Comparison of ENCODE assay signal across 19 cellular contexts in genomic region chr7:141466151-141466904, GRCh38.
A peak's percentile ranks its signal among the peaks of the same experiment; 100 is the strongest.
DNase-seq lines count a peak whose midpoint lies in the region; ATAC-seq and TF ChIP-seq lines count a peak whose summit lies in the region.
"Had no signal": no experiment of that assay in that cellular context is flagged by ENCODE, and none has a peak within 500 bp of the region (broad histone marks: within the 10 kb centered on the region; RNA-seq: fewer than 3 reads in every experiment).

No MANE protein-coding gene starts in this region.

- DNase-seq in EL (peak; percentile 37), MG63 (peak; percentile 9), astrocyte of the spinal cord (ENCODE audit: low read depth, low spot score) (peak; percentile 33), mesenchymal stem cell (no peak), brain microvascular endothelial cell (no peak), AG20443 (ENCODE audit: low spot score) (no peak), inferior parietal cortex (ENCODE audit: extremely low spot score) (no peak)
- DNase-seq: CD4-positive, alpha-beta memory T cell; MV-4-11; NCI-H187 treated with DMSO at 0.1 percent for 48 hours; NCI-H446; NCI-H526 treated with DMSO at 0.1 percent for 48 hours; SHP77 had no signal

- TF ChIP-seq CTCF in astrocyte of the spinal cord (IDR thresholded peaks at IDR 0.05; ENCODE audit: low read depth, low read length) (no peak), brain microvascular endothelial cell (IDR thresholded peaks at IDR 0.05; ENCODE audit: low read depth, low read length, missing control alignments) (no peak)

- no peaks in the 10 kb centered on the region for H3K4me1 ChIP-seq in mesenchymal stem cell (ENCODE audit: control insufficient read depth, insufficient read depth, low read depth, low read length)
- H3K4me1 ChIP-seq: BLaER1, HAP-1 had no signal

- no peak overlapping the region for H3K23ac ChIP-seq in mesenchymal stem cell (ENCODE audit: low read length in 2 of 2)

- H3K9me3 ChIP-seq in MG63 (no peaks in the 10 kb centered on the region), mesenchymal stem cell (ENCODE audit: control insufficient read depth, low read length) (no peaks in the 10 kb centered on the region)
- H3K9me3 ChIP-seq: BLaER1, HAP-1 had no signal

- H3K14ac ChIP-seq in mesenchymal stem cell (ENCODE audit: low read length in 2 of 2): no peak overlapping the region

- no peak overlapping the region for H3K18ac ChIP-seq in mesenchymal stem cell (ENCODE audit: low read depth in 1 of 2, low read length in 2 of 2)

- in situ Hi-C loops in astrocyte of the spinal cord (cut with HindIII; ENCODE audit: low sequenced_read_pairs) (no loop called here), brain microvascular endothelial cell (cut with HindIII; ENCODE audit: low pct_ligation_motif_present, low sequenced_read_pairs) (no loop called here)

- 49% methylated on average over 3 of the region's 4 CpGs for WGBS in mesenchymal stem cell

- H2AFZ ChIP-seq in mesenchymal stem cell (ENCODE audit: low read depth, low read length): no peak overlapping the region

- no peak for ATAC-seq in HG02678 (IDR thresholded peaks at IDR 0.05; ENCODE audit: unreplicated experiment)
- ATAC-seq: K562, Panc1 had no signal

- no peak overlapping the region for H2AK5ac ChIP-seq in mesenchymal stem cell (ENCODE audit: low read length, severe bottlenecking)

- H3K36me3 ChIP-seq in MG63 (no peaks in the 10 kb centered on the region), mesenchymal stem cell (ENCODE audit: control insufficient read depth in 1 of 2, insufficient read depth in 2 of 2, low read depth in 1 of 2, low read length in 2 of 2) (peaks cover 0 to 6% of the 10 kb centered on the region in 2 experiments), brain microvascular endothelial cell (replicated peaks) (no peaks in the 10 kb centered on the region)
- H3K36me3 ChIP-seq: BLaER1, HAP-1 had no signal

- H3K4me3 ChIP-seq in MG63 (no peak overlapping the region), astrocyte of the spinal cord (ENCODE audit: low read depth, low read length) (no peak overlapping the region), mesenchymal stem cell (ENCODE audit: insufficient read depth in 1 of 2, low read depth in 1 of 2, low read length in 2 of 2) (peak overlapping the region in 1 of 2 experiments; percentile 3), brain microvascular endothelial cell (ENCODE audit: low read depth, low read length) (no peak overlapping the region)
- H3K4me3 ChIP-seq: BLaER1, HAP-1, K562, SK-N-MC had no signal

- H2BK15ac ChIP-seq in mesenchymal stem cell (ENCODE audit: low read depth, poor library complexity, severe bottlenecking): no peak overlapping the region

- H2BK120ac ChIP-seq in mesenchymal stem cell (ENCODE audit: low read depth, low read length): no peak overlapping the region

- H2BK5ac ChIP-seq in mesenchymal stem cell (ENCODE audit: low read depth, low read length, poor library complexity, severe bottlenecking): peak overlapping the region; percentile 22

- no peak overlapping the region for H3K9ac ChIP-seq in mesenchymal stem cell (ENCODE audit: low read length)
- H3K9ac ChIP-seq: BLaER1 had no signal

- H3K27ac ChIP-seq in mesenchymal stem cell (ENCODE audit: low read length, poor library complexity, severe bottlenecking) (no peak overlapping the region), brain microvascular endothelial cell (no peak overlapping the region)
- H3K27ac ChIP-seq: BLaER1, SK-N-MC had no signal

- H4K8ac ChIP-seq in mesenchymal stem cell (ENCODE audit: low read length): no peak overlapping the region

- H3K4ac ChIP-seq in mesenchymal stem cell (ENCODE audit: low read depth in 1 of 2, low read length in 2 of 2): no peak overlapping the region

- no peak overlapping the region for H4K91ac ChIP-seq in mesenchymal stem cell (ENCODE audit: low read length)

- no peak overlapping the region for H2BK12ac ChIP-seq in mesenchymal stem cell (ENCODE audit: low read length in 2 of 2)

- no peaks in the 10 kb centered on the region for H3K27me3 ChIP-seq in MG63
- no peaks in the 10 kb centered on the region for H3K27me3 ChIP-seq in mesenchymal stem cell (ENCODE audit: control insufficient read depth in 1 of 2, insufficient read depth in 1 of 2, low read length in 2 of 2)
- H3K27me3 ChIP-seq in brain microvascular endothelial cell (replicated peaks): no peaks in the 10 kb centered on the region
- H3K27me3 ChIP-seq: BLaER1 had no signal

- no peak overlapping the region for H3K4me2 ChIP-seq in mesenchymal stem cell (ENCODE audit: low read length, poor library complexity, severe bottlenecking)
- H3K4me2 ChIP-seq: BLaER1 had no signal

- no peaks in the 10 kb centered on the region for H3K79me1 ChIP-seq in mesenchymal stem cell (replicated peaks; ENCODE audit: low read length, poor library complexity, severe bottlenecking)

Comparison
In these comparisons a context has a peak if more than half of its experiments do, and no peak if none do; other contexts are left out.
1. DNase-seq: peak in EL (single experiment), MG63 (single experiment) and astrocyte of the spinal cord (single experiment); none in mesenchymal stem cell (single experiment), brain microvascular endothelial cell (single experiment), AG20443 (single experiment) and inferior parietal cortex (single experiment).